Comparison of ENCODE assay signal across 18 cellular contexts in genomic region chr9:89928106-89928505, GRCh38.
DNase-seq lines count a peak whose midpoint lies in the region; ATAC-seq and TF ChIP-seq lines count a peak whose summit lies in the region.
"Had no signal": no experiment of that assay in that cellular context is flagged by ENCODE, and none has a peak within 500 bp of the region (broad histone marks: within the 10 kb centered on the region; RNA-seq: fewer than 3 reads in every experiment).

No MANE protein-coding gene starts in this region.

- H3K9me3 ChIP-seq in BLaER1 = no peaks in the 10 kb centered on the region
- H3K9me3 ChIP-seq: A549 had no signal

- CTCF ChIA-PET in activated CD8-positive, alpha-beta memory T cell treated with anti-CD3 and anti-CD28 coated beads, Interleukin-2, amount 10 ng/mL, durations not matched to agents 7 days and 5 days (lab: Charles Lee) = interaction anchor here (2.7 kb wide), 1 partner anchor 324 kb away, joined by 14 read pairs; the partner anchor contains the start of gene GADD45G

- H3K27me3 ChIP-seq in BLaER1 = no peaks in the 10 kb centered on the region

- H4K20me1 ChIP-seq in BLaER1 = no peaks in the 10 kb centered on the region

- no peaks in the 10 kb centered on the region for H3K36me3 ChIP-seq in BLaER1

- peaks cover 9% of the 10 kb centered on the region for H3K4me1 Mint-ChIP-seq in activated CD8-positive, alpha-beta memory T cell treated with anti-CD3 and anti-CD28 coated beads, Interleukin-2, amount 10 ng/mL, durations not matched to agents 7 days and 5 days
- H3K4me1 Mint-ChIP-seq in nephron = peaks cover 81% of the 10 kb centered on the region

- H3K4me3 Mint-ChIP-seq in activated CD8-positive, alpha-beta memory T cell treated with anti-CD3 and anti-CD28 coated beads, Interleukin-2, amount 10 ng/mL, durations not matched to agents 7 days and 5 days = no peak overlapping the region
- H3K4me3 Mint-ChIP-seq in nephron = peak overlapping the region in 1 of 3 experiments; percentile 18
- H3K4me3 Mint-ChIP-seq: CD4-positive, CD25-positive, alpha-beta regulatory T cell; CD8-positive, alpha-beta memory T cell; H9 had no signal

- ATAC-seq in activated CD8-positive, alpha-beta memory T cell treated with anti-CD3 and anti-CD28 coated beads, Interleukin-2, amount 10 ng/mL, durations not matched to agents 7 days and 5 days = no peak
- no peak for ATAC-seq in HG03378 (IDR thresholded peaks at IDR 0.05; ENCODE audit: unreplicated experiment)
- ATAC-seq: A549, K562 had no signal

- peak overlapping the region; percentile 79 for H3K4me2 ChIP-seq in BLaER1
- H3K4me2 ChIP-seq: A549 had no signal

- H3K9ac ChIP-seq in BLaER1 = no peak overlapping the region

- H3K4me1 ChIP-seq in BLaER1 = peaks cover 76% of the 10 kb centered on the region
- H3K4me1 ChIP-seq: A549 had no signal

- TF ChIP-seq CTCF in VCaP (conservative IDR thresholded peaks at IDR 0.05) (no peak), nephron (IDR thresholded peaks at IDR 0.05; ENCODE audit: unreplicated experiment in 3 of 3) (no peak)

- DNase-seq in activated CD8-positive, alpha-beta memory T cell treated with anti-CD3 and anti-CD28 coated beads, Interleukin-2, amount 10 ng/mL, durations not matched to agents 7 days and 5 days = peak; percentile 21
- DNase-seq in activated CD8-positive, alpha-beta memory T cell treated with anti-CD3 and anti-CD28 coated beads for 24 hours = no peak
- DNase-seq in DMS 273 (lab: John Stamatoyannopoulos, UW; ENCODE audit: unreplicated experiment) = no peak
- DNase-seq in SIG-M5 (lab: John Stamatoyannopoulos, UW) = no peak
- DNase-seq: AML-193; CD4-positive, CD25-positive, alpha-beta regulatory T cell; CD8-positive, alpha-beta memory T cell; COR-L47; GDM1; H9; IMR-90 had no signal

- no peaks in the 10 kb centered on the region for H3K9me3 Mint-ChIP-seq in activated CD8-positive, alpha-beta memory T cell treated with anti-CD3 and anti-CD28 coated beads, Interleukin-2, amount 10 ng/mL, durations not matched to agents 7 days and 5 days (ENCODE audit: low read depth)
- no peaks in the 10 kb centered on the region for H3K9me3 Mint-ChIP-seq in nephron
- H3K9me3 Mint-ChIP-seq: CD4-positive, CD25-positive, alpha-beta regulatory T cell; CD8-positive, alpha-beta memory T cell; H9 had no signal

- peak overlapping the region; percentile 86 for H3K27ac ChIP-seq in BLaER1
- peak overlapping the region; percentile 85 for H3K27ac ChIP-seq in VCaP
- H3K27ac ChIP-seq: 22Rv1, A549 had no signal

- no peak overlapping the region for H3K27ac Mint-ChIP-seq in activated CD8-positive, alpha-beta memory T cell treated with anti-CD3 and anti-CD28 coated beads, Interleukin-2, amount 10 ng/mL, durations not matched to agents 7 days and 5 days
- peak overlapping the region; percentile 26 to 94 (median 94) for H3K27ac Mint-ChIP-seq in nephron
- H3K27ac Mint-ChIP-seq: CD8-positive, alpha-beta memory T cell had no signal

- no peak overlapping the region for H3K4me3 ChIP-seq in BLaER1
- H3K4me3 ChIP-seq: A549, K562 had no signal

- no peaks in the 10 kb centered on the region for H3K36me3 Mint-ChIP-seq in activated CD8-positive, alpha-beta memory T cell treated with anti-CD3 and anti-CD28 coated beads, Interleukin-2, amount 10 ng/mL, durations not matched to agents 7 days and 5 days
- no peaks in the 10 kb centered on the region for H3K36me3 Mint-ChIP-seq in nephron (ENCODE audit: low read depth)
- H3K36me3 Mint-ChIP-seq: CD4-positive, CD25-positive, alpha-beta regulatory T cell; CD8-positive, alpha-beta memory T cell had no signal

- peaks cover 48% of the 10 kb centered on the region for H3K27me3 Mint-ChIP-seq in activated CD8-positive, alpha-beta memory T cell treated with anti-CD3 and anti-CD28 coated beads, Interleukin-2, amount 10 ng/mL, durations not matched to agents 7 days and 5 days
- H3K27me3 Mint-ChIP-seq in nephron (ENCODE audit: low read depth) = peaks cover 8% of the 10 kb centered on the region
